ENCODE assay signal across 8 cellular contexts in genomic region chr16:52191533-52192134, GRCh38.
DNase-seq lines count a peak whose midpoint lies in the region; ATAC-seq and TF ChIP-seq lines count a peak whose summit lies in the region.

No MANE protein-coding gene starts in this region.

- H3K36me3 ChIP-seq in BJ (ENCODE audit: control insufficient read depth, insufficient read depth, low read length): no peaks in the 10 kb centered on the region

- peaks cover 0 to 13% (median 3%) of the 10 kb centered on the region in 5 experiments for H3K9me3 Mint-ChIP-seq in brain

- DNase-seq in BJ (ENCODE audit: low read depth) (peak; percentile 2), NCI-H146 treated with DMSO at 0.1 percent for 48 hours (lab: John Stamatoyannopoulos, UW; ENCODE audit: unreplicated experiment) (peak; percentile 76), T-helper 1 cell (peak in 3 of 5 donors; percentile 9 to 32 (median 32)), inferior parietal cortex (ENCODE audit: extremely low spot score) (peak; percentile 94), posterior vena cava (ENCODE audit: low spot score) (no peak)
- DNase-seq in stimulated activated CD4-positive, alpha-beta T cell treated with anti-CD3 and anti-CD28 coated beads, Interleukin-12 subunit alpha, Interleukin-12 subunit beta, amount 100 ng/mL, for 48 hours (ENCODE audit: low read depth in 2 of 3, low spot score in 1 of 3): peak; percentile 22 to 42 (median 30)

- H3K27me3 Mint-ChIP-seq in brain: no peaks in the 10 kb centered on the region

- peak; percentile 93 for TF ChIP-seq CTCF in BJ (IDR thresholded peaks at IDR 0.05; ENCODE audit: insufficient read depth, low read depth, low read length)
- TF ChIP-seq CTCF in brain (conservative IDR thresholded peaks at IDR 0.05): peak; percentile 90 to 94

- H3K27me3 ChIP-seq in BJ (ENCODE audit: control insufficient read depth, insufficient read depth, low read length): no peaks in the 10 kb centered on the region

- CTCF ChIA-PET in BJ (lab: Yijun Ruan, JAX): interaction anchor here (0.5 to 3.7 kb wide), 23 partner anchors 9 to 1318 kb away, joined by 3 to 52 read pairs (median 3); no protein-coding TSS in a partner anchor

- no peak overlapping the region for H3K4me3 ChIP-seq in BJ (ENCODE audit: low read depth, low read length)

- peak overlapping the region; percentile 0 to 80 (median 57) for H3K27ac Mint-ChIP-seq in brain

- peaks cover 19% of the 10 kb centered on the region for H3K4me1 Mint-ChIP-seq in brain

- POLR2A ChIA-PET in BJ (lab: Charles Lee): no interaction called here

- no peak overlapping the region for H3K4me3 Mint-ChIP-seq in brain

- ATAC-seq in GM19463 (IDR thresholded peaks at IDR 0.05; ENCODE audit: unreplicated experiment): peak; percentile 66

- intact Hi-C loops in posterior vena cava (cut with DNase I): no loop called here

- no peaks in the 10 kb centered on the region for H3K36me3 Mint-ChIP-seq in brain
